In genomic region chr4:68324509-68325262, GRCh38 we compare ENCODE assay signal across 1 cellular context.
TF ChIP-seq lines count a peak whose summit lies in the region.

No MANE protein-coding gene starts in this region.

TF ChIP-seq in K562, 482 proteins besides CTCF, POLR2A, EP300 and RAD21:
- no peak for TF ChIP-seq EP400 (IDR thresholded peaks at IDR 0.05)
- no peak for TF ChIP-seq RBM22 (IDR thresholded peaks at IDR 0.05; ENCODE audit: low read depth, low read length, poor library complexity, severe bottlenecking)
- TF ChIP-seq CEBPG (CRISPR knock-in tag; IDR thresholded peaks at IDR 0.05) = no peak
- peak in 1 of 2 experiments; percentile 22; a peak in 1 of 4 replicates for TF ChIP-seq CEBPG (tag; conservative IDR thresholded peaks at IDR 0.05 in 1 of 2, IDR thresholded peaks at IDR 0.05 in 1 of 2)
- TF ChIP-seq, protein P1, sequence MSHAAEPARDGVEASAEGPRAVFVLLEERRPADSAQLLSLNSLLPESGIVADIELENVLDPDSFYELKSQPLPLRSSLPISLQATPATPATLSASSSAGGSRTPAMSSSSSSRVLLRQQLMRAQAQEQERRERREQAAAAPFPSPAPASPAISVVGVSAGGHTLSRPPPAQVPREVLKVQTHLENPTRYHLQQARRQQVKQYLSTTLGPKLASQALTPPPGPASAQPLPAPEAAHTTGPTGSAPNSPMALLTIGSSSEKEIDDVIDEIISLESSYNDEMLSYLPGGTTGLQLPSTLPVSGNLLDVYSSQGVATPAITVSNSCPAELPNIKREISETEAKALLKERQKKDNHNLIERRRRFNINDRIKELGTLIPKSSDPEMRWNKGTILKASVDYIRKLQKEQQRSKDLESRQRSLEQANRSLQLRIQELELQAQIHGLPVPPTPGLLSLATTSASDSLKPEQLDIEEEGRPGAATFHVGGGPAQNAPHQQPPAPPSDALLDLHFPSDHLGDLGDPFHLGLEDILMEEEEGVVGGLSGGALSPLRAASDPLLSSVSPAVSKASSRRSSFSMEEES (CRISPR knock-in tag; IDR thresholded peaks at IDR 0.05) = no peak
- TF ChIP-seq CEBPB (tag; IDR thresholded peaks at IDR 0.05) = peak; percentile 38; the same call in 1 of the 2 replicates
